ENCODE assay signal across 16 cellular contexts in the genomic region with DNA sequence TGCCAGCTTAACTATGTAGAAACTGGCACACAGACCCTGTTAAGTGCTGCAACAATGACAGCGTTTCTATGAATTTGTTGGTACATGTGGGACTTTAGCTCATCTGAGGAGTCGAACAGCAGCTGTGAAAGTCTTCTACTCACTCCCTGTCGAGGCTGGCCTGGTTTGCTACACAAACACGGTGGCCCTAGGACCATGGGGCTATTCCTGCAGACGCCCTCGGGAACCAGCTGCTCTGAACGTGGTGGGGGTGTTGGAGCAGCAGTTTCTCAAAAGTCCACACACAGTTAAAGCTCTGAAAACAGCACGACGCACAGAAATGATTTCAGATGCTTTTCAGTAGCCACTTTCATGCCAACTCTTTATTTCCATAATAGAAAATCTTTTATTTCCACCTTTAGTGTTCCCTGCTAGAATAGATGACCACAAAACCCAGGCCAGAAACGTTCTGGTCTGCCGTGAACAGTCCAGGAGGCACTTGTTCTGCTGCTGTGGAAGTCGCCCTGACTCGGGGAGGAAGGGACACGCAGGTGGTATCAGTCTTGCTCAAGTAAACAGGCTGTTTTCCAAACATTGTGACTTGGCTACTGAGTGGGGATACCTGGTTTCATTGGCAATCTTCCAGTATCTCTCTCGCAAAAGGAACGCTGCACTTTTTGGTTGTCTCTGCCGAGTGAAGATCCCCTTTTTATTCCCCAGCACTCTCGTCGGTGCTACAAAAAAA. TPM values are rescaled to one million over a fixed set of nuclear protein-coding genes. Genes with fewer than 3 reads are reported as not detected.
DNase-seq lines count a peak whose midpoint lies in the region; ATAC-seq, FAIRE-seq and TF ChIP-seq lines count a peak whose summit lies in the region.
"Had no signal": no experiment of that assay in that cellular context is flagged by ENCODE, and none has a peak within 500 bp of the region (broad histone marks: within the 10 kb centered on the region; RNA-seq: fewer than 3 reads in every experiment).

No MANE protein-coding gene starts in this region.

- H3K36me3 ChIP-seq in DND-41 (ENCODE audit: insufficient read depth, low read length) (peaks cover 90% of the 10 kb centered on the region), prostate gland (peaks cover 0 to 3% of the 10 kb centered on the region in 2 donors), ascending aorta (peaks cover 51 to 86% of the 10 kb centered on the region in 2 donors)

- no peak for TF ChIP-seq POLR2A in A549 (IDR thresholded peaks at IDR 0.05; ENCODE audit: low read length)
- TF ChIP-seq POLR2A in prostate gland (IDR thresholded peaks at IDR 0.05), result no peak

- TF ChIP-seq CTCF in A549 (IDR thresholded peaks at IDR 0.05) (no peak), DND-41 (IDR thresholded peaks at IDR 0.05; ENCODE audit: borderline replicate concordance, extremely low read depth, low read length, poor library complexity, severe bottlenecking) (no peak), prostate gland (IDR thresholded peaks at IDR 0.05) (no peak), ascending aorta (IDR thresholded peaks at IDR 0.05) (no peak)

- H3K27me3 ChIP-seq in DND-41 (ENCODE audit: insufficient read depth, low read length, poor library complexity), result no peaks in the 10 kb centered on the region
- no peaks in the 10 kb centered on the region for H3K27me3 ChIP-seq in prostate gland (replicated peaks; ENCODE audit: insufficient read depth)
- H3K27me3 ChIP-seq in ascending aorta, result no peaks in the 10 kb centered on the region

- intact Hi-C loops in prostate gland (cut with DNase I), result no loop called here
- intact Hi-C loops in ascending aorta (cut with DNase I), result no loop called here

- POLR2A ChIA-PET in A549 (lab: Yijun Ruan, JAX), result no interaction called here

- no peak overlapping the region for H3K4me3 Mint-ChIP-seq in activated T-cell treated with anti-CD3 and anti-CD28 coated beads, Interleukin-2, amount 50 U/mL, for 4 hours
- H3K4me3 Mint-ChIP-seq: CD8-positive, alpha-beta memory T cell; IgD-negative memory B cell had no signal

- H3K27ac ChIP-seq in A549 (no peak overlapping the region), DND-41 (ENCODE audit: low read length) (no peak overlapping the region), prostate gland (no peak overlapping the region), ascending aorta (no peak overlapping the region)

- CTCF ChIA-PET in A549 (lab: Yijun Ruan, JAX), result no interaction called here

- H4K20me1 ChIP-seq in DND-41 (ENCODE audit: insufficient read depth, low read length), result 0 out of 2 replicates have a peak, but pooled peaks cover 14% of the 10 kb centered on the region

- no peak for TF ChIP-seq RAD21 in A549 (conservative IDR thresholded peaks at IDR 0.05 in 1 of 2, IDR thresholded peaks at IDR 0.05 in 1 of 2)

- H3K4me3 ChIP-seq in A549 (no peak overlapping the region), DND-41 (ENCODE audit: low read depth in 1 of 2, low read length in 2 of 2) (no peak overlapping the region), prostate gland (no peak overlapping the region), ascending aorta (no peak overlapping the region)

- no peak for FAIRE-seq in A549 (lab: Jason Lieb, UNC)
- FAIRE-seq: GM18507 had no signal

- H3K27me3 Mint-ChIP-seq in activated T-cell treated with anti-CD3 and anti-CD28 coated beads, Interleukin-2, amount 50 U/mL, for 4 hours (ENCODE audit: low read depth), result no peaks in the 10 kb centered on the region
- H3K27me3 Mint-ChIP-seq: CD8-positive, alpha-beta memory T cell; IgD-negative memory B cell had no signal

- peaks cover 30% of the 10 kb centered on the region for H3K36me3 Mint-ChIP-seq in activated T-cell treated with anti-CD3 and anti-CD28 coated beads, Interleukin-2, amount 50 U/mL, for 4 hours (ENCODE audit: insufficient read depth)

- no peak overlapping the region for H3K9ac ChIP-seq in DND-41 (ENCODE audit: low read depth, low read length)

- no peaks in the 10 kb centered on the region for H3K9me3 ChIP-seq in A549
- no peaks in the 10 kb centered on the region for H3K9me3 ChIP-seq in DND-41 (ENCODE audit: insufficient read depth, low read length, severe bottlenecking)
- no peaks in the 10 kb centered on the region for H3K9me3 ChIP-seq in prostate gland
- no peaks in the 10 kb centered on the region for H3K9me3 ChIP-seq in ascending aorta

- H3K4me1 Mint-ChIP-seq in activated T-cell treated with anti-CD3 and anti-CD28 coated beads, Interleukin-2, amount 50 U/mL, for 4 hours (ENCODE audit: low read depth), result no peaks in the 10 kb centered on the region
- H3K4me1 Mint-ChIP-seq: CD8-positive, alpha-beta memory T cell had no signal

- no peak overlapping the region for H2AFZ ChIP-seq in DND-41 (ENCODE audit: low read depth, low read length)

- DNase-seq in A549 (ENCODE audit: low read depth in 1 of 2, low spot score in 1 of 2), result no peak
- no peak for DNase-seq in DND-41
- peak; percentile 25 for DNase-seq in cerebellar cortex (ENCODE audit: low spot score)
- peak; percentile 37 for DNase-seq in prostate gland (ENCODE audit: low spot score)
- no peak for DNase-seq in activated T-cell treated with anti-CD3 and anti-CD28 coated beads, Interleukin-2, amount 50 U/mL, for 4 hours
- DNase-seq in ascending aorta (ENCODE audit: low spot score in 2 of 2), result no peak
- DNase-seq in NCI-H82 (lab: John Stamatoyannopoulos, UW), result no peak
- DNase-seq: CD8-positive, alpha-beta memory T cell; HCEC 1CT; NCI-H1417 treated with DMSO at 0.1 percent for 48 hours; NCI-H2029 treated with DMSO at 0.1 percent for 48 hours; NCI-H524 treated with DMSO at 0.1 percent for 48 hours; Right ventricle myocardium superior had no signal

- TF ChIP-seq EP300 in A549 (IDR thresholded peaks at IDR 0.05), result no peak

- H3K4me1 ChIP-seq in A549 (no peaks in the 10 kb centered on the region), DND-41 (ENCODE audit: insufficient read depth, low read length) (no peaks in the 10 kb centered on the region), prostate gland (replicated peaks) (no peaks in the 10 kb centered on the region), ascending aorta (no peaks in the 10 kb centered on the region)

- 78% methylated on average over 19 of the region's 19 CpGs for WGBS in A549 (ENCODE audit: missing lambda C conversion rate)
- WGBS in prostate gland, result 49% methylated on average over 19 of the region's 19 CpGs

- peak; percentile 22 to 34; a peak in 3 of 6 replicates for ATAC-seq in A549
- ATAC-seq in DND-41 (ENCODE audit: insufficient read depth, low read depth), result 0 out of 3 replicates have a peak, but pooled peaks have one; percentile 18
- no peak for ATAC-seq in activated T-cell treated with anti-CD3 and anti-CD28 coated beads, Interleukin-2, amount 50 U/mL, for 4 hours
- ATAC-seq: SK-N-SH treated with all-trans-retinoic acid at 6 μM for 48 hours had no signal

- H3K4me2 ChIP-seq in A549 (no peak overlapping the region), DND-41 (ENCODE audit: insufficient read depth, low read length) (no peak overlapping the region)

- peaks cover 2% of the 10 kb centered on the region; the same call in 1 of the 2 replicates for H3K79me2 ChIP-seq in DND-41 (ENCODE audit: insufficient read depth, low read length)

- no peaks in the 10 kb centered on the region for H3K9me3 Mint-ChIP-seq in activated T-cell treated with anti-CD3 and anti-CD28 coated beads, Interleukin-2, amount 50 U/mL, for 4 hours
- H3K9me3 Mint-ChIP-seq: CD8-positive, alpha-beta memory T cell; IgD-negative memory B cell had no signal

TF ChIP-seq in A549, 52 proteins besides CTCF, POLR2A, EP300 and RAD21 (continues in another document):
- TF ChIP-seq MAFK (IDR thresholded peaks at IDR 0.05; ENCODE audit: partially characterized antibody) (no peak), SMC3 (IDR thresholded peaks at IDR 0.05) (no peak), ESRRA (IDR thresholded peaks at IDR 0.05; ENCODE audit: borderline replicate concordance, low read length) (no peak), KDM1A (IDR thresholded peaks at IDR 0.05; ENCODE audit: low read depth) (no peak), CBX8 (IDR thresholded peaks at IDR 0.05) (no peak), MYC (IDR thresholded peaks at IDR 0.05; ENCODE audit: borderline replicate concordance, low read length) (no peak), FOSL2 (IDR thresholded peaks at IDR 0.05) (no peak), FOSL2 (CRISPR knock-in tag; IDR thresholded peaks at IDR 0.05) (no peak), CHD2 (IDR thresholded peaks at IDR 0.05; ENCODE audit: low read length, partially characterized antibody) (no peak)
- TF ChIP-seq, protein P1, sequence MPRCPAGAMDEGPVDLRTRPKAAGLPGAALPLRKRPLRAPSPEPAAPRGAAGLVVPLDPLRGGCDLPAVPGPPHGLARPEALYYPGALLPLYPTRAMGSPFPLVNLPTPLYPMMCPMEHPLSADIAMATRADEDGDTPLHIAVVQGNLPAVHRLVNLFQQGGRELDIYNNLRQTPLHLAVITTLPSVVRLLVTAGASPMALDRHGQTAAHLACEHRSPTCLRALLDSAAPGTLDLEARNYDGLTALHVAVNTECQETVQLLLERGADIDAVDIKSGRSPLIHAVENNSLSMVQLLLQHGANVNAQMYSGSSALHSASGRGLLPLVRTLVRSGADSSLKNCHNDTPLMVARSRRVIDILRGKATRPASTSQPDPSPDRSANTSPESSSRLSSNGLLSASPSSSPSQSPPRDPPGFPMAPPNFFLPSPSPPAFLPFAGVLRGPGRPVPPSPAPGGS (IDR thresholded peaks at IDR 0.05), result no peak
- TF ChIP-seq, protein P2, sequence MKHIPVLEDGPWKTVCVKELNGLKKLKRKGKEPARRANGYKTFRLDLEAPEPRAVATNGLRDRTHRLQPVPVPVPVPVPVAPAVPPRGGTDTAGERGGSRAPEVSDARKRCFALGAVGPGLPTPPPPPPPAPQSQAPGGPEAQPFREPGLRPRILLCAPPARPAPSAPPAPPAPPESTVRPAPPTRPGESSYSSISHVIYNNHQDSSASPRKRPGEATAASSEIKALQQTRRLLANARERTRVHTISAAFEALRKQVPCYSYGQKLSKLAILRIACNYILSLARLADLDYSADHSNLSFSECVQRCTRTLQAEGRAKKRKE (CRISPR knock-in tag; IDR thresholded peaks at IDR 0.05; ENCODE audit: low read depth), result no peak

RNA-seq across cellular contexts. Expression of a gene that starts 21.5 kb away (rescaled TPM):
- polyA plus RNA-seq in A549 (2011; rRNA removed) (32.3 and 38.5 TPM in 2 replicates), A549 (2017; fragmentation: RNase III; extraction: RNeasy Plus Mini Kit Qiagen cat#74134 plus additional on column Dnase treatment) (28.6 to 32.3 TPM (median 32.1 TPM) in 3 replicates)
- 45.4 and 48.7 TPM in 2 replicates for polyA plus RNA-seq in A549 (2012; cell fraction: cytosol; rRNA removed)
- 163 and 173 TPM in 2 replicates for polyA plus RNA-seq in A549 (2012; cell fraction: nucleus; rRNA removed)
- 47.5 and 57.5 TPM in 2 replicates for polyA minus RNA-seq in A549 (2011; rRNA and poly(A)+ RNA removed)
- total RNA-seq in prostate gland (10 to 100 TPM; 33.7 to 35.9 TPM), ascending aorta (8.7 TPM)
- 10 to 100 TPM; 40.3 to 46.7 (median 41.5) TPM for total RNA-seq in activated T-cell treated with anti-CD3 and anti-CD28 coated beads, Interleukin-2, amount 50 U/mL, for 4 hours

Comparison
In these comparisons a context has a peak if more than half of its experiments do, and no peak if none do; other contexts are left out.
1. ATAC-seq: peak in A549 (2 of 2) and DND-41 (single experiment); none in activated T-cell treated with anti-CD3 and anti-CD28 coated beads, Interleukin-2, amount 50 U/mL, for 4 hours (0 of 2).
2. DNase-seq: peak in cerebellar cortex (single experiment) and prostate gland (single experiment); none in A549 (0 of 2), DND-41 (single experiment), activated T-cell treated with anti-CD3 and anti-CD28 coated beads, Interleukin-2, amount 50 U/mL, for 4 hours (single experiment), ascending aorta (0 of 2) and NCI-H82 (single experiment).